ENCODE assay signal across 8 cellular contexts in genomic region chr19:45178262-45179062, GRCh38. TPM values are rescaled to one million over a fixed set of nuclear protein-coding genes. Genes with fewer than 3 reads are reported as not detected.
A peak's percentile ranks its signal among the peaks of the same experiment; 100 is the strongest.
DNase-seq lines count a peak whose midpoint lies in the region; ATAC-seq and TF ChIP-seq lines count a peak whose summit lies in the region.

BLOC1S3 (plus strand) TSS chr19:45178784; CDS start chr19:45179297, 513 bp downstream.

- H3K36me3 ChIP-seq in osteoblast (ENCODE audit: insufficient read depth, low read length) (peaks cover 9% of the 10 kb centered on the region), thymus (ENCODE audit: control insufficient read depth, insufficient read depth) (peaks cover 3% of the 10 kb centered on the region)

- H3K27ac Mint-ChIP-seq in activated naive CD8-positive, alpha-beta T cell = peak within 1 kb of the TSS; percentile 92
- H3K27ac Mint-ChIP-seq in glutamatergic neuron (ENCODE audit: unreplicated experiment) = peak within 1 kb of the TSS; percentile 95

- H2AFZ ChIP-seq in osteoblast (ENCODE audit: low read length) = peak within 1 kb of the TSS; percentile 73

- H3K4me3 ChIP-seq in GM12864 (ENCODE audit: low read depth, low read length) = peak within 1 kb of the TSS; percentile 92
- H3K4me3 ChIP-seq in osteoblast (ENCODE audit: insufficient read depth, low read length) = peak within 1 kb of the TSS; percentile 89
- peak within 1 kb of the TSS; percentile 76 for H3K4me3 ChIP-seq in thymus (ENCODE audit: low read length)

- peaks cover 30% of the 10 kb centered on the region for H3K4me1 ChIP-seq in osteoblast (ENCODE audit: insufficient read depth, low read length)
- H3K4me1 ChIP-seq in thymus (ENCODE audit: control insufficient read depth, insufficient read depth, low read length) = peaks cover 21% of the 10 kb centered on the region

- ATAC-seq in HG02623 (IDR thresholded peaks at IDR 0.05; ENCODE audit: unreplicated experiment) = peak; percentile 76

- H3K27ac ChIP-seq in osteoblast (ENCODE audit: low read depth, low read length) (peak within 1 kb of the TSS; percentile 99), thymus (ENCODE audit: low read depth) (peak within 1 kb of the TSS; percentile 90)

- WGBS in thymus = under 1% methylated on average over 50 of the region's 50 CpGs

- TF ChIP-seq CTCF in GM12864 (IDR thresholded peaks at IDR 0.05; ENCODE audit: low read depth, low read length, missing control alignments) (peak; percentile 42), glutamatergic neuron (IDR thresholded peaks at IDR 0.05; ENCODE audit: partially characterized antibody, unreplicated experiment) (peak; percentile 52), osteoblast (IDR thresholded peaks at IDR 0.05; ENCODE audit: extremely low read depth, low read depth, low read length) (no peak)

- H4K20me1 ChIP-seq in osteoblast (ENCODE audit: insufficient read depth, low read length) = peaks cover 7% of the 10 kb centered on the region

- no peaks in the 10 kb centered on the region for H3K27me3 Mint-ChIP-seq in activated naive CD8-positive, alpha-beta T cell
- peaks cover 7% of the 10 kb centered on the region for H3K27me3 Mint-ChIP-seq in glutamatergic neuron (ENCODE audit: unreplicated experiment)

- H3K4me2 ChIP-seq in osteoblast (ENCODE audit: insufficient read depth, low read length) = peak within 1 kb of the TSS; percentile 97

- H3K9me3 ChIP-seq in osteoblast (ENCODE audit: low read depth, low read length) (no peaks in the 10 kb centered on the region), thymus (ENCODE audit: control insufficient read depth) (no peaks in the 10 kb centered on the region)

- peak within 1 kb of the TSS; percentile 92 for H3K4me3 Mint-ChIP-seq in activated naive CD8-positive, alpha-beta T cell
- H3K4me3 Mint-ChIP-seq in glutamatergic neuron (ENCODE audit: unreplicated experiment) = peak within 1 kb of the TSS; percentile 99

- H3K27me3 ChIP-seq in osteoblast (ENCODE audit: insufficient read depth, low read length) = no peaks in the 10 kb centered on the region
- H3K27me3 ChIP-seq in thymus (ENCODE audit: control insufficient read depth, insufficient read depth) = no peaks in the 10 kb centered on the region

- peaks cover 31% of the 10 kb centered on the region for H3K79me2 ChIP-seq in osteoblast (ENCODE audit: insufficient read depth, low read length)

- H3K9me3 Mint-ChIP-seq in activated naive CD8-positive, alpha-beta T cell (ENCODE audit: low read depth) = no peaks in the 10 kb centered on the region
- H3K9me3 Mint-ChIP-seq in glutamatergic neuron (ENCODE audit: unreplicated experiment) = peaks cover 12% of the 10 kb centered on the region

- H3K36me3 Mint-ChIP-seq in activated naive CD8-positive, alpha-beta T cell = no peaks in the 10 kb centered on the region
- H3K36me3 Mint-ChIP-seq in glutamatergic neuron (ENCODE audit: unreplicated experiment) = no peaks in the 10 kb centered on the region

- DNase-seq in GM12864 (ENCODE audit: low read depth) (peak; percentile 100), NCI-H1105 (lab: John Stamatoyannopoulos, UW) (peak; percentile 100), SKM-1 treated with dmso at 0.1 percent for 144 hours (lab: John Stamatoyannopoulos, UW; ENCODE audit: unreplicated experiment) (peak; percentile 98), glutamatergic neuron (peak; percentile 100), osteoblast (ENCODE audit: insufficient read length, low spot score, missing footprints) (peak; percentile 100)

- peaks cover 36% of the 10 kb centered on the region for H3K4me1 Mint-ChIP-seq in activated naive CD8-positive, alpha-beta T cell (ENCODE audit: low read depth)
- H3K4me1 Mint-ChIP-seq in glutamatergic neuron (ENCODE audit: low read depth, unreplicated experiment) = peaks cover 4% of the 10 kb centered on the region

RNA-seq across cellular contexts. Expression of gene BLOC1S3, which starts in this region (rescaled TPM):
- 8.1 TPM for total RNA-seq in glutamatergic neuron (ENCODE audit: unreplicated experiment)
- 7.2 and 10.0 TPM in 2 replicates for total RNA-seq in osteoblast
- polyA plus RNA-seq in thymus = 6.3 TPM

Comparison
In these comparisons a context has a peak if more than half of its experiments do, and no peak if none do; other contexts are left out.
1. Peak in every context shown above with its lines: DNase-seq, ATAC-seq, H3K4me3 ChIP-seq and H3K27ac ChIP-seq.